In the genomic region with DNA sequence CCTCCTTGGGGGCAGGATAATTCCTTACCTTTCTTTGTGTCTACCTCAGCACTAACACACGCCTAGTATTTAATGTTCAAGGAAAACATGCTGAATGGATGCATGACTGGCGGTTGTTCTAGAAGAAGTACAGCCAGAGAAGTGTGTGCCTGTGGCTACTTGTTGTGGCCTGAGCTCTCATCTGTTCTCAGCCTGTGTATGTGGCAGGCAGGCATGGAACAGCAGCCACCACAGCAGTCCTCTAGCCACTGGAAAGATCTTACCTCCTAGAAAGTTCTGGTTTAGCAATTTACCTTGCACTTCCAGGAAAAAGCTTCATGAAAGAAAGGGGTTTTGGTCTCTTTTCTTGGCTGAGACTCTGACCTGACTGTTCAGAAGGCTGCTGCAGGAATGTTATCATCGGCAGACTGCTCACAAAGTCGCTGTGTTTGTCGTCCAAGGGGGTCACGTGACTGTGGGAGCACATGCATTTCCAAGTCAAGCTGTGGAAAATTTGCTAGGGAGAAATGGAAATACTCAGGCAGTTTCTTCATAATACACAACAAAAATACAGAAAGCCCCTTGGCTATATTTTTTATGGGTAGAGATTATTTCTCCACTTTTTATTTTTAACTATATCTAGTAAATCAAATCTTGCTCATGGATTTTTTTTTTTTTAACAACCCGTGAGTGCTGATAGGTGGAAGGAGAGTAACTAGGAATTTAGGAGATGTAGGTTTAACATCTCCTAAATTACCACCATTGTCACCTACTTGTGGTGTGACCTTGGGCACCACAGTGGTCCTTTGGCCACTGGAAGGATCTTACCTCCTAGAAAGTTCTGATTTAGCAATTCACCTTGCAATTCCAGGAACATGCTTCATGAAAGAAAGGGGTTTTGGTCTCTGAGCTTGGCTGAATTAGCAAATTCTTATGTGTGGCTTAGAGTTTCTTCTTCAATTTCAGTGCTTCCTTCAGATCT, we compare ENCODE assay signal across 12 cellular contexts.
A peak's percentile ranks its signal among the peaks of the same experiment; 100 is the strongest.
DNase-seq lines count a peak whose midpoint lies in the region; ATAC-seq and TF ChIP-seq lines count a peak whose summit lies in the region.
"Had no signal": no experiment of that assay in that cellular context is flagged by ENCODE, and none has a peak within 500 bp of the region (broad histone marks: within the 10 kb centered on the region; RNA-seq: fewer than 3 reads in every experiment).

No MANE protein-coding gene starts in this region.

- H3K4me3 ChIP-seq in GM23248 (no peak overlapping the region), left ventricle myocardium inferior (no peak overlapping the region)

- no peak overlapping the region for H3K9ac ChIP-seq in GM23248

- H3K9me3 ChIP-seq in GM23248 (ENCODE audit: low read depth) = no peaks in the 10 kb centered on the region
- peaks cover 6% of the 10 kb centered on the region for H3K9me3 ChIP-seq in left ventricle myocardium inferior (replicated peaks)

- H3K27ac ChIP-seq in GM23248 (no peak overlapping the region), angular gyrus (ENCODE audit: low read depth, low read length) (peak overlapping the region; percentile 61), left ventricle myocardium inferior (replicated peaks) (no peak overlapping the region)

- in situ Hi-C loops in GM23248 (cut with MboI) = no loop called here

- 17 to 23% methylated on average over 6 to 7 of the region's 7 CpGs for WGBS in GM23248 (ENCODE audit: low coverage in 1 of 2, low lambda C conversion rate in 2 of 2, missing lambda C conversion rate in 2 of 2), 2 experiments

- H3K9me2 ChIP-seq in GM23248 (ENCODE audit: insufficient read depth) = no peaks in the 10 kb centered on the region

- H3K9me3 Mint-ChIP-seq in progenitor cell of endocrine pancreas (ENCODE audit: low read depth) = no peaks in the 10 kb centered on the region
- H3K9me3 Mint-ChIP-seq: activated T-cell treated with anti-CD3 and anti-CD28 coated beads, Interleukin-2, amount 50 U/mL, for 72 hours; stimulated activated memory B cell treated with anti-CD40 and anti-IgM and Interleukin-4, amounts not matched to agents 10 μg/mL and 1 μg/mL and 100 μg/mL, for 72 hours had no signal

- TF ChIP-seq CTCF in left ventricle myocardium inferior (IDR thresholded peaks at IDR 0.05; ENCODE audit: borderline replicate concordance) (no peak), progenitor cell of endocrine pancreas (IDR thresholded peaks at IDR 0.05; ENCODE audit: unreplicated experiment) (no peak)

- H2AFZ ChIP-seq in GM23248 = no peak overlapping the region

- H3K27ac Mint-ChIP-seq in progenitor cell of endocrine pancreas = peak overlapping the region; percentile 67
- H3K27ac Mint-ChIP-seq: activated T-cell treated with anti-CD3 and anti-CD28 coated beads, Interleukin-2, amount 50 U/mL, for 72 hours; stimulated activated memory B cell treated with anti-CD40 and anti-IgM and Interleukin-4, amounts not matched to agents 10 μg/mL and 1 μg/mL and 100 μg/mL, for 72 hours had no signal

- H3K36me3 ChIP-seq in GM23248 (ENCODE audit: low read depth) (no peaks in the 10 kb centered on the region), left ventricle myocardium inferior (no peaks in the 10 kb centered on the region)

- H3K4me1 Mint-ChIP-seq in progenitor cell of endocrine pancreas (ENCODE audit: low read depth) = peaks cover 32% of the 10 kb centered on the region
- H3K4me1 Mint-ChIP-seq: stimulated activated memory B cell treated with anti-CD40 and anti-IgM and Interleukin-4, amounts not matched to agents 10 μg/mL and 1 μg/mL and 100 μg/mL, for 72 hours had no signal

- H3F3A ChIP-seq in GM23248 (ENCODE audit: insufficient read depth) = no peaks in the 10 kb centered on the region

- H3K27me3 ChIP-seq in GM23248 (replicated peaks; ENCODE audit: insufficient read depth) = no peaks in the 10 kb centered on the region
- H3K27me3 ChIP-seq in left ventricle myocardium inferior (ENCODE audit: low read depth) = no peaks in the 10 kb centered on the region

- H3K4me3 Mint-ChIP-seq in progenitor cell of endocrine pancreas (ENCODE audit: low read depth) = no peak overlapping the region
- H3K4me3 Mint-ChIP-seq: activated T-cell treated with anti-CD3 and anti-CD28 coated beads, Interleukin-2, amount 50 U/mL, for 72 hours; stimulated activated memory B cell treated with anti-CD40 and anti-IgM and Interleukin-4, amounts not matched to agents 10 μg/mL and 1 μg/mL and 100 μg/mL, for 72 hours had no signal

- intact Hi-C loops in left ventricle myocardium inferior (cut with micrococcal nuclease) = no loop called here

- no peaks in the 10 kb centered on the region for H3K4me1 ChIP-seq in GM23248 (ENCODE audit: insufficient read depth)
- H3K4me1 ChIP-seq in left ventricle myocardium inferior = peaks cover 11% of the 10 kb centered on the region

- H3K27me3 Mint-ChIP-seq in progenitor cell of endocrine pancreas = no peaks in the 10 kb centered on the region
- H3K27me3 Mint-ChIP-seq: stimulated activated memory B cell treated with anti-CD40 and anti-IgM and Interleukin-4, amounts not matched to agents 10 μg/mL and 1 μg/mL and 100 μg/mL, for 72 hours had no signal

- no peaks in the 10 kb centered on the region for H4K20me1 ChIP-seq in GM23248 (ENCODE audit: insufficient read depth)

- ATAC-seq in GM21717 (IDR thresholded peaks at IDR 0.05; ENCODE audit: unreplicated experiment) = no peak
- ATAC-seq in HG02938 (IDR thresholded peaks at IDR 0.05; ENCODE audit: unreplicated experiment) = no peak
- ATAC-seq: activated T-cell treated with anti-CD3 and anti-CD28 coated beads, Interleukin-2, amount 50 U/mL, for 72 hours; stimulated activated memory B cell treated with anti-CD40 and anti-IgM and Interleukin-4, amounts not matched to agents 10 μg/mL and 1 μg/mL and 100 μg/mL, for 72 hours had no signal

- DNase-seq in GM23248 (peak; percentile 10), left ventricle myocardium inferior (peak; percentile 26), progenitor cell of endocrine pancreas (ENCODE audit: low spot score, unreplicated experiment) (no peak), HPDE6-E6E7 (ENCODE audit: extremely low spot score) (no peak)
- DNase-seq in activated CD4-positive, alpha-beta T cell treated with anti-CD3 and anti-CD28 coated beads for 48 hours = no peak
- DNase-seq: activated T-cell treated with anti-CD3 and anti-CD28 coated beads, Interleukin-2, amount 50 U/mL, for 72 hours; DMS153; NCI-H526 treated with DMSO at 0.1 percent for 48 hours had no signal

- H3K4me2 ChIP-seq in GM23248 (ENCODE audit: unreplicated experiment) = no peak overlapping the region

- no peaks in the 10 kb centered on the region for H3K79me2 ChIP-seq in GM23248 (ENCODE audit: insufficient read depth)

- H3K36me3 Mint-ChIP-seq in progenitor cell of endocrine pancreas (ENCODE audit: insufficient read depth) = no peaks in the 10 kb centered on the region
- H3K36me3 Mint-ChIP-seq: stimulated activated memory B cell treated with anti-CD40 and anti-IgM and Interleukin-4, amounts not matched to agents 10 μg/mL and 1 μg/mL and 100 μg/mL, for 72 hours had no signal

Comparison
In these comparisons a context has a peak if more than half of its experiments do, and no peak if none do; other contexts are left out.
1. DNase-seq: peak in GM23248 (single experiment) and left ventricle myocardium inferior (single experiment); none in progenitor cell of endocrine pancreas (single experiment), HPDE6-E6E7 (single experiment) and activated CD4-positive, alpha-beta T cell treated with anti-CD3 and anti-CD28 coated beads for 48 hours (single experiment).